23 cellular contexts compared by ENCODE assay signal in genomic region chr17:73637866-73638265, GRCh38. TPM values are rescaled to one million over a fixed set of nuclear protein-coding genes. Genes with fewer than 3 reads are reported as not detected.
A peak's percentile ranks its signal among the peaks of the same experiment; 100 is the strongest.
DNase-seq lines count a peak whose midpoint lies in the region; ATAC-seq and TF ChIP-seq lines count a peak whose summit lies in the region.
"Had no signal": no experiment of that assay in that cellular context is flagged by ENCODE, and none has a peak within 500 bp of the region (broad histone marks: within the 10 kb centered on the region; RNA-seq: fewer than 3 reads in every experiment).

No MANE protein-coding gene starts in this region.

- TF ChIP-seq CTCF in WTC11 (IDR thresholded peaks at IDR 0.05) (no peak), suprapubic skin (IDR thresholded peaks at IDR 0.05) (no peak), GM23338 (conservative IDR thresholded peaks at IDR 0.05; ENCODE audit: low read depth in 2 of 2) (no peak)

- no peak overlapping the region for H2AFZ ChIP-seq in neuronal stem cell (ENCODE audit: low read length)
- no peak overlapping the region for H2AFZ ChIP-seq in GM23338
- H2AFZ ChIP-seq: PC-9 had no signal

- H2BK12ac ChIP-seq in neuronal stem cell (ENCODE audit: low read length): no peak overlapping the region

- TF ChIP-seq POLR2A in suprapubic skin (IDR thresholded peaks at IDR 0.05): no peak

- no peak overlapping the region for H2BK120ac ChIP-seq in neuronal stem cell (ENCODE audit: low read depth, low read length)

- H3K18ac ChIP-seq in neuronal stem cell (ENCODE audit: low read length): peak overlapping the region; percentile 21

- POLR2A ChIA-PET in WTC11 (lab: Charles Lee): interaction anchor here (1.4 kb wide), 1 partner anchor 12 kb away, joined by 3 read pairs; no protein-coding TSS in a partner anchor

- no peak overlapping the region for H3K14ac ChIP-seq in neuronal stem cell (ENCODE audit: low read length)

- peaks cover 19% of the 10 kb centered on the region for H3K79me1 ChIP-seq in neuronal stem cell (ENCODE audit: low read depth, low read length)

- H3K27me3 ChIP-seq in neuronal stem cell (ENCODE audit: control insufficient read depth in 3 of 3, insufficient read depth in 3 of 3, low read depth in 1 of 3, low read length in 3 of 3) (no peaks in the 10 kb centered on the region), suprapubic skin (peaks cover 32% of the 10 kb centered on the region), GM23338 (ENCODE audit: insufficient read depth) (peaks cover 23% of the 10 kb centered on the region)

- H3K79me2 ChIP-seq in GM23338 (replicated peaks; ENCODE audit: insufficient read depth): 0 out of 2 replicates have a peak, but pooled peaks cover 4% of the 10 kb centered on the region

- H4K20me1 ChIP-seq in GM23338 (replicated peaks; ENCODE audit: insufficient read depth): peaks cover 4% of the 10 kb centered on the region; the same call in 1 of the 2 replicates

- H4K8ac ChIP-seq in neuronal stem cell (ENCODE audit: low read depth, low read length): no peak overlapping the region

- H3K23ac ChIP-seq in neuronal stem cell (ENCODE audit: low read depth, low read length, poor library complexity): no peak overlapping the region

- no peak for TF ChIP-seq EP300 in suprapubic skin (IDR thresholded peaks at IDR 0.05)

- H3K4me3 Mint-ChIP-seq in WTC11 (no peak overlapping the region), GM23338 (no peak overlapping the region)
- H3K4me3 Mint-ChIP-seq: B cell; CD8-positive, alpha-beta T cell had no signal

- WGBS in neuronal stem cell (ENCODE audit: extremely low coverage in 2 of 2, insufficient read length in 2 of 2, insufficient replicate concordance in 1 of 2), 2 donors: no CpG with 5 or more reads among the region's 8 CpGs
- 81% methylated on average over 5 of the region's 8 CpGs for WGBS in suprapubic skin

- H3F3A ChIP-seq in GM23338 (replicated peaks; ENCODE audit: low read depth): no peaks in the 10 kb centered on the region

- H3K4me1 Mint-ChIP-seq in WTC11 (peaks cover 25% of the 10 kb centered on the region), GM23338 (peaks cover 19% of the 10 kb centered on the region)

- DNase-seq in D341Med (ENCODE audit: low spot score) (peak; percentile 25), WTC11 (ENCODE audit: low spot score) (no peak), neuronal stem cell (ENCODE audit: low spot score) (no peak), suprapubic skin (ENCODE audit: low spot score in 2 of 2) (peak; percentile 18 to 49), NCI-H774 (lab: John Stamatoyannopoulos, UW) (no peak), NCI-H146 (lab: John Stamatoyannopoulos, UW) (no peak), GM23338 (ENCODE audit: low spot score) (no peak)
- DNase-seq: CD8-positive, alpha-beta T cell; DMS79 treated with DMSO at 0.1 percent for 48 hours; GF-D8; IMR-90; KG1; MM.1S; NCI-H1694; NCI-H2029 treated with DMSO at 0.1 percent for 48 hours; NCI-H446 treated with DMSO at 0.1 percent for 48 hours; NCI-H526; PC-9; RPMI8226; SHP77 had no signal

- H3K4me2 ChIP-seq in neuronal stem cell (ENCODE audit: insufficient read depth, low read length, poor library complexity, severe bottlenecking) (no peak overlapping the region), GM23338 (no peak overlapping the region)
- H3K4me2 ChIP-seq: A549, PC-9 had no signal

- no peak overlapping the region for H3K27ac ChIP-seq in neuronal stem cell (replicated peaks; ENCODE audit: low read length)
- no peak overlapping the region for H3K27ac ChIP-seq in suprapubic skin
- no peak overlapping the region for H3K27ac ChIP-seq in GM23338 (ENCODE audit: low read depth)
- H3K27ac ChIP-seq: A549, C4-2B, PC-9 had no signal

- no peaks in the 10 kb centered on the region for H3K9me2 ChIP-seq in GM23338 (ENCODE audit: insufficient read depth)

- H3K36me3 Mint-ChIP-seq in WTC11 (no peaks in the 10 kb centered on the region), GM23338 (ENCODE audit: low read depth) (no peaks in the 10 kb centered on the region)
- H3K36me3 Mint-ChIP-seq: CD8-positive, alpha-beta T cell had no signal

- ATAC-seq in WTC11: no peak
- ATAC-seq in GM23338: no peak
- ATAC-seq: A549; CD8-positive, alpha-beta T cell had no signal

- H3K4me1 ChIP-seq in neuronal stem cell (ENCODE audit: control insufficient read depth in 2 of 2, insufficient read depth in 1 of 2, low read depth in 1 of 2, low read length in 2 of 2) (peaks cover 23 to 31% of the 10 kb centered on the region in 2 donors), suprapubic skin (peaks cover 6% of the 10 kb centered on the region), GM23338 (ENCODE audit: insufficient read depth) (no peaks in the 10 kb centered on the region)
- H3K4me1 ChIP-seq: A549 had no signal

- no peak overlapping the region for H3K9ac ChIP-seq in neuronal stem cell (ENCODE audit: low read depth, low read length, poor library complexity)

- H3K9me3 Mint-ChIP-seq in WTC11: peaks cover under 1% of the 10 kb centered on the region; the same call in 1 of the 2 replicates
- H3K9me3 Mint-ChIP-seq in GM23338: no peaks in the 10 kb centered on the region; the same call in 2 of the 3 replicates
- H3K9me3 Mint-ChIP-seq: CD8-positive, alpha-beta T cell had no signal

- H4K91ac ChIP-seq in neuronal stem cell (ENCODE audit: low read depth, low read length, poor library complexity): no peak overlapping the region

- H3K27ac Mint-ChIP-seq in WTC11 (peak overlapping the region; percentile 56), GM23338 (no peak overlapping the region)
- H3K27ac Mint-ChIP-seq: B cell; CD8-positive, alpha-beta T cell had no signal

- H3K9me3 ChIP-seq in neuronal stem cell (replicated peaks in 1 of 2; ENCODE audit: control insufficient read depth in 2 of 2, insufficient read depth in 1 of 2, low read depth in 1 of 2, low read length in 2 of 2) (no peaks in the 10 kb centered on the region), suprapubic skin (no peaks in the 10 kb centered on the region)
- H3K9me3 ChIP-seq: A549 had no signal

- H3K27me3 Mint-ChIP-seq in WTC11 (ENCODE audit: low read depth) (peaks cover 23% of the 10 kb centered on the region), GM23338 (ENCODE audit: insufficient read depth, low read depth, poor library complexity) (peaks cover 25% of the 10 kb centered on the region)
- H3K27me3 Mint-ChIP-seq: B cell had no signal

- no peak overlapping the region for H2BK5ac ChIP-seq in neuronal stem cell (ENCODE audit: low read length)

- H2AK5ac ChIP-seq in neuronal stem cell (ENCODE audit: low read depth, low read length): no peak overlapping the region

- H3K4me3 ChIP-seq in neuronal stem cell (ENCODE audit: low read length in 2 of 2) (no peak overlapping the region), suprapubic skin (no peak overlapping the region), GM23338 (no peak overlapping the region)
- H3K4me3 ChIP-seq: A549, PC-9 had no signal

- CTCF ChIA-PET in WTC11 (lab: Charles Lee): interaction anchor here (1.4 to 2.0 kb wide), 3 partner anchors 9 to 72 kb away, joined by 3 to 11 read pairs (median 3); no protein-coding TSS in a partner anchor

- no peak overlapping the region for H2BK15ac ChIP-seq in neuronal stem cell (ENCODE audit: low read length)

- no peak overlapping the region for H3K4ac ChIP-seq in neuronal stem cell (ENCODE audit: low read length)

- H3K36me3 ChIP-seq in neuronal stem cell (replicated peaks in 1 of 2; ENCODE audit: control insufficient read depth in 2 of 2, insufficient read depth in 2 of 2, low read length in 2 of 2) (no peaks in the 10 kb centered on the region), suprapubic skin (no peaks in the 10 kb centered on the region), GM23338 (ENCODE audit: insufficient read depth) (no peaks in the 10 kb centered on the region)

TF ChIP-seq in WTC11, 78 proteins besides CTCF, POLR2A, EP300 and RAD21:
- no peak for TF ChIP-seq ZNF138 (CRISPR knock-in tag; conservative IDR thresholded peaks at IDR 0.05)
- no peak for TF ChIP-seq E2F4 (CRISPR knock-in tag; IDR thresholded peaks at IDR 0.05; ENCODE audit: borderline replicate concordance, low read depth)
- TF ChIP-seq CREM (CRISPR knock-in tag; IDR thresholded peaks at IDR 0.05): no peak

TF ChIP-seq in GM23338, 12 proteins besides CTCF, POLR2A, EP300 and RAD21:
- TF ChIP-seq JUNB (IDR thresholded peaks at IDR 0.05; ENCODE audit: unreplicated experiment) (no peak), ETS1 (IDR thresholded peaks at IDR 0.05) (no peak), EZH2phosphoT487 (IDR thresholded peaks at IDR 0.05; ENCODE audit: unreplicated experiment) (no peak), POLR2AphosphoS5 (IDR thresholded peaks at IDR 0.05; ENCODE audit: low read depth) (no peak), STAT1 (IDR thresholded peaks at IDR 0.05; ENCODE audit: unreplicated experiment) (no peak), ZNF331 (CRISPR knock-in tag; IDR thresholded peaks at IDR 0.05; ENCODE audit: low read depth) (no peak), EZH2 (IDR thresholded peaks at IDR 0.05; ENCODE audit: low read depth, unreplicated experiment) (no peak)
TF ChIP-seq in GM23338: peak in this region for 0.

RNA-seq across cellular contexts. Expression of gene SDK2, which starts 6.4 kb away (rescaled TPM):
- total RNA-seq in WTC11 (2021) (13.5 to 14.8 TPM (median 14.3 TPM) in 3 replicates), suprapubic skin (1 to 10 TPM; 1.4 to 6.8 (median 3.3) TPM)
- polyA plus RNA-seq in neuronal stem cell (2013, experiment 1 of 2): 31.6 TPM
- 34.6 TPM for polyA plus RNA-seq in neuronal stem cell (2013, experiment 2 of 2)
- 3.7 and 5.1 TPM in 2 replicates for total RNA-seq in GM23338 (2014; rRNA removed; shearing (Covaris generic))
- polyA plus RNA-seq in GM23338 (2016; fragmentation: Nextera tagmentation; extraction: Ambion mirVana): 0.74 and 0.99 TPM in 2 replicates

Comparison
In these comparisons a context has a peak if more than half of its experiments do, and no peak if none do; other contexts are left out.
1. DNase-seq: peak in D341Med (single experiment) and suprapubic skin (2 of 2); none in WTC11 (single experiment), neuronal stem cell (single experiment), NCI-H774 (single experiment), NCI-H146 (single experiment) and GM23338 (single experiment).